In the genomic region with DNA sequence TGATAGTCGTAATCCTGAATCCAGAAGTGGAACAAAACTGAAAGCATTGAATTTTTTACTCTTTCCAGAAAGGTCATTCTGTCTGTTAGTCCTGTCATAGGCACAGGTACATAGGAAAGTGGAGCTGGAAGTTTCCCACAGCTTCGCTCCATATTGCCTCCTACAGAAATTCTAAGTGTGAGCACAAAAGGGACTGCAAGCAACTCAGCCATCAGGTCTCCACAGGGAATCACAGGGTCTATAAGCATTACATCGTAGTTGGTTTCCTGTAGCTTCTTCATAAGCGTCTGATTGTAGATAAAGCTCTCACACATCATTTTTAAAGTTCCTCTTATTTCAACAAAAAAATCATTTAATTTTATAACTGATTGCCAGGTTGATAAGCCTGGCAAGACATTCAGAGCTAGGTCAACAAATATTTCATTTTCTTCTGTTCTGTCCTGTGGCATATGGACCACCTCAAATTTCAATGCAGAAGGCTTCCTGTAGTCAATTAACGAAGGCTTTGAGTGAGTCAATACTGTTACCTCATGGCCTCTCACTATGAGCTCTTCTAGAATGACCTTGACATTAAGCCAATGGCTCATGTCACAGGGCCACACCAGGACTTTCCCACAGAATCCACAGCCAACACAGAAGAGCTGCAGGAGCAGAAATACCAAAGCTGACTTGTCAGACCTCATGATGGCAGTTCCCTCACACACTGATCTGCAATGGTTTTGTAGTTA, we compare ENCODE assay signal across 1 cellular context.
TF ChIP-seq lines count a peak whose summit lies in the region.

Gene UGT2A3, minus strand, starts transcription at position 727 of the 728 bp plus-strand sequence. Its CDS starts 44 bp downstream, at position 683.

TF ChIP-seq in HepG2, 621 proteins besides CTCF, POLR2A, EP300 and RAD21 (continued from another document and continues in another):
- TF ChIP-seq, protein P1, sequence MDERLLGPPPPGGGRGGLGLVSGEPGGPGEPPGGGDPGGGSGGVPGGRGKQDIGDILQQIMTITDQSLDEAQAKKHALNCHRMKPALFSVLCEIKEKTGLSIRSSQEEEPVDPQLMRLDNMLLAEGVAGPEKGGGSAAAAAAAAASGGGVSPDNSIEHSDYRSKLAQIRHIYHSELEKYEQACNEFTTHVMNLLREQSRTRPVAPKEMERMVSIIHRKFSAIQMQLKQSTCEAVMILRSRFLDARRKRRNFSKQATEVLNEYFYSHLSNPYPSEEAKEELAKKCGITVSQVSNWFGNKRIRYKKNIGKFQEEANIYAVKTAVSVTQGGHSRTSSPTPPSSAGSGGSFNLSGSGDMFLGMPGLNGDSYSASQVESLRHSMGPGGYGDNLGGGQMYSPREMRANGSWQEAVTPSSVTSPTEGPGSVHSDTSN (CRISPR knock-in tag; IDR thresholded peaks at IDR 0.05), result 0 out of 2 replicates have a peak, but pooled peaks have one; percentile 19
- no peak for TF ChIP-seq WIZ (CRISPR knock-in tag; IDR thresholded peaks at IDR 0.05)
- TF ChIP-seq, protein P2, sequence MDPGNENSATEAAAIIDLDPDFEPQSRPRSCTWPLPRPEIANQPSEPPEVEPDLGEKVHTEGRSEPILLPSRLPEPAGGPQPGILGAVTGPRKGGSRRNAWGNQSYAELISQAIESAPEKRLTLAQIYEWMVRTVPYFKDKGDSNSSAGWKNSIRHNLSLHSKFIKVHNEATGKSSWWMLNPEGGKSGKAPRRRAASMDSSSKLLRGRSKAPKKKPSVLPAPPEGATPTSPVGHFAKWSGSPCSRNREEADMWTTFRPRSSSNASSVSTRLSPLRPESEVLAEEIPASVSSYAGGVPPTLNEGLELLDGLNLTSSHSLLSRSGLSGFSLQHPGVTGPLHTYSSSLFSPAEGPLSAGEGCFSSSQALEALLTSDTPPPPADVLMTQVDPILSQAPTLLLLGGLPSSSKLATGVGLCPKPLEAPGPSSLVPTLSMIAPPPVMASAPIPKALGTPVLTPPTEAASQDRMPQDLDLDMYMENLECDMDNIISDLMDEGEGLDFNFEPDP (CRISPR knock-in tag; conservative IDR thresholded peaks at IDR 0.05), result no peak
- no peak for TF ChIP-seq NFE2L2 (IDR thresholded peaks at IDR 0.05; ENCODE audit: low read length)
- TF ChIP-seq SALL1 (CRISPR knock-in tag; IDR thresholded peaks at IDR 0.05), result peak; percentile 98
- TF ChIP-seq NR2C2 (CRISPR knock-in tag; IDR thresholded peaks at IDR 0.05; ENCODE audit: borderline replicate concordance), result peak; percentile 67; the same call in 1 of the 2 replicates
- no peak for TF ChIP-seq IRF1 (CRISPR knock-in tag; IDR thresholded peaks at IDR 0.05; ENCODE audit: low read depth)
- TF ChIP-seq, protein P3, sequence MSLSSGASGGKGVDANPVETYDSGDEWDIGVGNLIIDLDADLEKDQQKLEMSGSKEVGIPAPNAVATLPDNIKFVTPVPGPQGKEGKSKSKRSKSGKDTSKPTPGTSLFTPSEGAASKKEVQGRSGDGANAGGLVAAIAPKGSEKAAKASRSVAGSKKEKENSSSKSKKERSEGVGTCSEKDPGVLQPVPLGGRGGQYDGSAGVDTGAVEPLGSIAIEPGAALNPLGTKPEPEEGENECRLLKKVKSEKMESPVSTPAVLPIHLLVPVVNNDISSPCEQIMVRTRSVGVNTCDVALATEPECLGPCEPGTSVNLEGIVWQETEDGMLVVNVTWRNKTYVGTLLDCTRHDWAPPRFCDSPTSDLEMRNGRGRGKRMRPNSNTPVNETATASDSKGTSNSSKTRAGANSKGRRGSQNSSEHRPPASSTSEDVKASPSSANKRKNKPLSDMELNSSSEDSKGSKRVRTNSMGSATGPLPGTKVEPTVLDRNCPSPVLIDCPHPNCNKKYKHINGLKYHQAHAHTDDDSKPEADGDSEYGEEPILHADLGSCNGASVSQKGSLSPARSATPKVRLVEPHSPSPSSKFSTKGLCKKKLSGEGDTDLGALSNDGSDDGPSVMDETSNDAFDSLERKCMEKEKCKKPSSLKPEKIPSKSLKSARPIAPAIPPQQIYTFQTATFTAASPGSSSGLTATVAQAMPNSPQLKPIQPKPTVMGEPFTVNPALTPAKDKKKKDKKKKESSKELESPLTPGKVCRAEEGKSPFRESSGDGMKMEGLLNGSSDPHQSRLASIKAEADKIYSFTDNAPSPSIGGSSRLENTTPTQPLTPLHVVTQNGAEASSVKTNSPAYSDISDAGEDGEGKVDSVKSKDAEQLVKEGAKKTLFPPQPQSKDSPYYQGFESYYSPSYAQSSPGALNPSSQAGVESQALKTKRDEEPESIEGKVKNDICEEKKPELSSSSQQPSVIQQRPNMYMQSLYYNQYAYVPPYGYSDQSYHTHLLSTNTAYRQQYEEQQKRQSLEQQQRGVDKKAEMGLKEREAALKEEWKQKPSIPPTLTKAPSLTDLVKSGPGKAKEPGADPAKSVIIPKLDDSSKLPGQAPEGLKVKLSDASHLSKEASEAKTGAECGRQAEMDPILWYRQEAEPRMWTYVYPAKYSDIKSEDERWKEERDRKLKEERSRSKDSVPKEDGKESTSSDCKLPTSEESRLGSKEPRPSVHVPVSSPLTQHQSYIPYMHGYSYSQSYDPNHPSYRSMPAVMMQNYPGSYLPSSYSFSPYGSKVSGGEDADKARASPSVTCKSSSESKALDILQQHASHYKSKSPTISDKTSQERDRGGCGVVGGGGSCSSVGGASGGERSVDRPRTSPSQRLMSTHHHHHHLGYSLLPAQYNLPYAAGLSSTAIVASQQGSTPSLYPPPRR (CRISPR knock-in tag; IDR thresholded peaks at IDR 0.05; ENCODE audit: borderline replicate concordance), result peak; percentile 89; the same call in 1 of the 2 replicates
- TF ChIP-seq XRCC5 (optimal IDR thresholded peaks at IDR 0.05; ENCODE audit: low read length), result no peak
- no peak for TF ChIP-seq ZNF10 (CRISPR knock-in tag; IDR thresholded peaks at IDR 0.05; ENCODE audit: borderline replicate concordance, low read depth)
- TF ChIP-seq E2F1 (CRISPR knock-in tag; IDR thresholded peaks at IDR 0.05), result no peak
- TF ChIP-seq, protein P4, sequence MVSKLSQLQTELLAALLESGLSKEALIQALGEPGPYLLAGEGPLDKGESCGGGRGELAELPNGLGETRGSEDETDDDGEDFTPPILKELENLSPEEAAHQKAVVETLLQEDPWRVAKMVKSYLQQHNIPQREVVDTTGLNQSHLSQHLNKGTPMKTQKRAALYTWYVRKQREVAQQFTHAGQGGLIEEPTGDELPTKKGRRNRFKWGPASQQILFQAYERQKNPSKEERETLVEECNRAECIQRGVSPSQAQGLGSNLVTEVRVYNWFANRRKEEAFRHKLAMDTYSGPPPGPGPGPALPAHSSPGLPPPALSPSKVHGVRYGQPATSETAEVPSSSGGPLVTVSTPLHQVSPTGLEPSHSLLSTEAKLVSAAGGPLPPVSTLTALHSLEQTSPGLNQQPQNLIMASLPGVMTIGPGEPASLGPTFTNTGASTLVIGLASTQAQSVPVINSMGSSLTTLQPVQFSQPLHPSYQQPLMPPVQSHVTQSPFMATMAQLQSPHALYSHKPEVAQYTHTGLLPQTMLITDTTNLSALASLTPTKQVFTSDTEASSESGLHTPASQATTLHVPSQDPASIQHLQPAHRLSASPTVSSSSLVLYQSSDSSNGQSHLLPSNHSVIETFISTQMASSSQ (IDR thresholded peaks at IDR 0.05; ENCODE audit: low read depth), result peak; percentile 84
- TF ChIP-seq, protein P4 (CRISPR knock-in tag; IDR thresholded peaks at IDR 0.05; ENCODE audit: borderline replicate concordance), result peak; percentile 93
- TF ChIP-seq STAG1 (CRISPR knock-in tag; IDR thresholded peaks at IDR 0.05), result peak; percentile 44
- TF ChIP-seq POLR2AphosphoS2 (IDR thresholded peaks at IDR 0.05; ENCODE audit: low read depth, low read length), result no peak
- peak; percentile 63; the same call in 1 of the 2 replicates for TF ChIP-seq SATB2 (CRISPR knock-in tag; IDR thresholded peaks at IDR 0.05)
- no peak for TF ChIP-seq AGO1 (IDR thresholded peaks at IDR 0.05; ENCODE audit: low read depth, low read length, poor library complexity, severe bottlenecking)
- peak; percentile 89; the same call in 1 of the 2 replicates for TF ChIP-seq FOXJ3 (CRISPR knock-in tag; IDR thresholded peaks at IDR 0.05; ENCODE audit: borderline replicate concordance)
- TF ChIP-seq ZBTB8A (CRISPR knock-in tag; IDR thresholded peaks at IDR 0.05; ENCODE audit: borderline replicate concordance, low read depth), result no peak
- TF ChIP-seq, protein P5, sequence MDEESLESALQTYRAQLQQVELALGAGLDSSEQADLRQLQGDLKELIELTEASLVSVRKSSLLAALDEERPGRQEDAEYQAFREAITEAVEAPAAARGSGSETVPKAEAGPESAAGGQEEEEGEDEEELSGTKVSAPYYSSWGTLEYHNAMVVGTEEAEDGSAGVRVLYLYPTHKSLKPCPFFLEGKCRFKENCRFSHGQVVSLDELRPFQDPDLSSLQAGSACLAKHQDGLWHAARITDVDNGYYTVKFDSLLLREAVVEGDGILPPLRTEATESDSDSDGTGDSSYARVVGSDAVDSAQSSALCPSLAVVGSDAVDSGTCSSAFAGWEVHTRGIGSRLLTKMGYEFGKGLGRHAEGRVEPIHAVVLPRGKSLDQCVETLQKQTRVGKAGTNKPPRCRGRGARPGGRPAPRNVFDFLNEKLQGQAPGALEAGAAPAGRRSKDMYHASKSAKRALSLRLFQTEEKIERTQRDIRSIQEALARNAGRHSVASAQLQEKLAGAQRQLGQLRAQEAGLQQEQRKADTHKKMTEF (CRISPR knock-in tag; IDR thresholded peaks at IDR 0.05), result peak; percentile 85
- no peak for TF ChIP-seq ZNF576 (CRISPR knock-in tag; IDR thresholded peaks at IDR 0.05)
- TF ChIP-seq KLF9 (CRISPR knock-in tag; IDR thresholded peaks at IDR 0.05; ENCODE audit: low read depth), result no peak
- TF ChIP-seq ZNF496 (CRISPR knock-in tag; IDR thresholded peaks at IDR 0.05; ENCODE audit: insufficient replicate concordance), result no peak
- peak; percentile 95 for TF ChIP-seq SAP130 (CRISPR knock-in tag; IDR thresholded peaks at IDR 0.05; ENCODE audit: low read depth)
- TF ChIP-seq SP5 (CRISPR knock-in tag; IDR thresholded peaks at IDR 0.05; ENCODE audit: borderline replicate concordance, low read depth), result 0 out of 2 replicates have a peak, but pooled peaks have one; percentile 27
- no peak for TF ChIP-seq CBX2 (IDR thresholded peaks at IDR 0.05; ENCODE audit: low read depth, low read length)
- TF ChIP-seq CBX2 (CRISPR knock-in tag; IDR thresholded peaks at IDR 0.05; ENCODE audit: low read depth), result no peak
- TF ChIP-seq, protein P6, sequence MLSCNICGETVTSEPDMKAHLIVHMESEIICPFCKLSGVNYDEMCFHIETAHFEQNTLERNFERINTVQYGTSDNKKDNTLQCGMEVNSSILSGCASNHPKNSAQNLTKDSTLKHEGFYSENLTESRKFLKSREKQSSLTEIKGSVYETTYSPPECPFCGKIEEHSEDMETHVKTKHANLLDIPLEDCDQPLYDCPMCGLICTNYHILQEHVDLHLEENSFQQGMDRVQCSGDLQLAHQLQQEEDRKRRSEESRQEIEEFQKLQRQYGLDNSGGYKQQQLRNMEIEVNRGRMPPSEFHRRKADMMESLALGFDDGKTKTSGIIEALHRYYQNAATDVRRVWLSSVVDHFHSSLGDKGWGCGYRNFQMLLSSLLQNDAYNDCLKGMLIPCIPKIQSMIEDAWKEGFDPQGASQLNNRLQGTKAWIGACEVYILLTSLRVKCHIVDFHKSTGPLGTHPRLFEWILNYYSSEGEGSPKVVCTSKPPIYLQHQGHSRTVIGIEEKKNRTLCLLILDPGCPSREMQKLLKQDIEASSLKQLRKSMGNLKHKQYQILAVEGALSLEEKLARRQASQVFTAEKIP (CRISPR knock-in tag; IDR thresholded peaks at IDR 0.05; ENCODE audit: borderline replicate concordance), result no peak
- TF ChIP-seq ZNF275 (CRISPR knock-in tag; IDR thresholded peaks at IDR 0.05; ENCODE audit: borderline replicate concordance), result no peak
- TF ChIP-seq, protein P7, sequence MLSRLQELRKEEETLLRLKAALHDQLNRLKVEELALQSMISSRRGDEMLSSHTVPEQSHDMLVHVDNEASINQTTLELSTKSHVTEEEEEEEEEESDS (CRISPR knock-in tag; IDR thresholded peaks at IDR 0.05; ENCODE audit: borderline replicate concordance), result no peak
